10 cellular contexts compared by ENCODE assay signal in genomic region chr10:43816351-43817321, GRCh38.
DNase-seq lines count a peak whose midpoint lies in the region; ATAC-seq and TF ChIP-seq lines count a peak whose summit lies in the region.
"Had no signal": no experiment of that assay in that cellular context is flagged by ENCODE, and none has a peak within 500 bp of the region (broad histone marks: within the 10 kb centered on the region; RNA-seq: fewer than 3 reads in every experiment).

No MANE protein-coding gene starts in this region.

- peak overlapping the region; percentile 54 for H3K27ac Mint-ChIP-seq in activated naive CD4-positive, alpha-beta T cell treated with anti-CD3 and anti-CD28 coated beads, Interleukin-2, amount 10 ng/mL, durations not matched to agents 7 days and 5 days
- peak overlapping the region in 1 of 2 donors; percentile 63 for H3K27ac Mint-ChIP-seq in stimulated activated naive CD8-positive, alpha-beta T cell treated with anti-CD3 and anti-CD28 coated beads, Interleukin-15, amount 100 ng/mL, for 72 hours
- H3K27ac Mint-ChIP-seq in Caco-2 (ENCODE audit: unreplicated experiment): no peak overlapping the region

- TF ChIP-seq CTCF in GM13976 (IDR thresholded peaks at IDR 0.05; ENCODE audit: borderline replicate concordance, control extremely low read depth, extremely low read depth, insufficient read depth, missing control alignments) (no peak), OCI-LY7 (conservative IDR thresholded peaks at IDR 0.05; ENCODE audit: low read length) (no peak), Caco-2 (IDR thresholded peaks at IDR 0.05; ENCODE audit: insufficient read depth in 1 of 2, low read depth in 1 of 2, low read length in 1 of 2, severe bottlenecking in 1 of 2, unreplicated experiment in 1 of 2) (no peak)

- peak overlapping the region; percentile 50 for H3K4me3 Mint-ChIP-seq in activated naive CD4-positive, alpha-beta T cell treated with anti-CD3 and anti-CD28 coated beads, Interleukin-2, amount 10 ng/mL, durations not matched to agents 7 days and 5 days
- H3K4me3 Mint-ChIP-seq in stimulated activated naive CD8-positive, alpha-beta T cell treated with anti-CD3 and anti-CD28 coated beads, Interleukin-15, amount 100 ng/mL, for 72 hours: peak overlapping the region; percentile 61
- no peak overlapping the region for H3K4me3 Mint-ChIP-seq in Caco-2 (ENCODE audit: unreplicated experiment)

- H4K20me1 ChIP-seq in OCI-LY7 (ENCODE audit: insufficient read depth, low read length): no peaks in the 10 kb centered on the region

- H3K4me3 ChIP-seq in OCI-LY7 (ENCODE audit: low read depth, low read length, poor library complexity, severe bottlenecking): no peak overlapping the region
- no peak overlapping the region for H3K4me3 ChIP-seq in Caco-2 (ENCODE audit: low read depth, low read length)
- H3K4me3 ChIP-seq: SJSA1, upper lobe of left lung had no signal

- no peaks in the 10 kb centered on the region for H3K9me3 Mint-ChIP-seq in activated naive CD4-positive, alpha-beta T cell treated with anti-CD3 and anti-CD28 coated beads, Interleukin-2, amount 10 ng/mL, durations not matched to agents 7 days and 5 days
- no peaks in the 10 kb centered on the region for H3K9me3 Mint-ChIP-seq in stimulated activated naive CD8-positive, alpha-beta T cell treated with anti-CD3 and anti-CD28 coated beads, Interleukin-15, amount 100 ng/mL, for 72 hours
- no peaks in the 10 kb centered on the region for H3K9me3 Mint-ChIP-seq in Caco-2 (ENCODE audit: unreplicated experiment)

- no peaks in the 10 kb centered on the region for H3K36me3 ChIP-seq in OCI-LY7 (ENCODE audit: insufficient read depth, low read length)
- no peaks in the 10 kb centered on the region for H3K36me3 ChIP-seq in Caco-2 (ENCODE audit: control insufficient read depth, insufficient read depth, low read length)
- H3K36me3 ChIP-seq: SJSA1, upper lobe of left lung had no signal

- H3K4me1 ChIP-seq in OCI-LY7 (ENCODE audit: insufficient read depth, low read length, poor library complexity, severe bottlenecking) (peaks cover 10% of the 10 kb centered on the region), Caco-2 (no peaks in the 10 kb centered on the region)

- H3K27me3 Mint-ChIP-seq in activated naive CD4-positive, alpha-beta T cell treated with anti-CD3 and anti-CD28 coated beads, Interleukin-2, amount 10 ng/mL, durations not matched to agents 7 days and 5 days: peaks cover 10% of the 10 kb centered on the region
- H3K27me3 Mint-ChIP-seq in stimulated activated naive CD8-positive, alpha-beta T cell treated with anti-CD3 and anti-CD28 coated beads, Interleukin-15, amount 100 ng/mL, for 72 hours: no peaks in the 10 kb centered on the region
- peaks cover 15% of the 10 kb centered on the region for H3K27me3 Mint-ChIP-seq in Caco-2 (ENCODE audit: insufficient read depth, unreplicated experiment)

- H3K79me2 ChIP-seq in OCI-LY7 (ENCODE audit: insufficient read depth, low read depth, low read length): no peaks in the 10 kb centered on the region

- peak overlapping the region; percentile 46 for H3K4me2 ChIP-seq in OCI-LY7 (ENCODE audit: low read length)

- in situ Hi-C loops in GM13976 (cut with MboI; ENCODE audit: low sequenced_read_pairs, unreplicated experiment): no loop called here

- BruUV-seq in OCI-LY7 (replicated peaks; lab: Mats Ljungman, UMichigan) (no TSS peak), Caco-2 (replicated peaks; lab: Mats Ljungman, UMichigan) (no TSS peak)

- POLR2A ChIA-PET in OCI-LY7 (lab: Charles Lee): interaction anchor here (0.9 kb wide), 1 partner anchor 11 kb away, joined by 3 read pairs; no protein-coding TSS in a partner anchor
- POLR2A ChIA-PET in Caco-2 (lab: Charles Lee): no interaction called here

- no peaks in the 10 kb centered on the region for H3K36me3 Mint-ChIP-seq in activated naive CD4-positive, alpha-beta T cell treated with anti-CD3 and anti-CD28 coated beads, Interleukin-2, amount 10 ng/mL, durations not matched to agents 7 days and 5 days
- no peaks in the 10 kb centered on the region for H3K36me3 Mint-ChIP-seq in Caco-2 (ENCODE audit: insufficient read depth, unreplicated experiment)

- H3K27me3 ChIP-seq in Caco-2 (replicated peaks; ENCODE audit: control insufficient read depth, insufficient read depth, low read length): no peaks in the 10 kb centered on the region
- H3K27me3 ChIP-seq: SJSA1, upper lobe of left lung had no signal

- H3K27ac ChIP-seq in OCI-LY7 (ENCODE audit: low read depth, low read length, poor library complexity, severe bottlenecking): no peak overlapping the region
- H3K27ac ChIP-seq: SJSA1 had no signal

- CTCF ChIA-PET in OCI-LY7 (lab: Charles Lee; ENCODE audit: unreplicated experiment) (no interaction called here), Caco-2 (lab: Charles Lee) (interaction anchor here (0.6 kb wide), 1 partner anchor 127 kb away, joined by 4 read pairs; no protein-coding TSS in a partner anchor)
- CTCF ChIA-PET in activated naive CD4-positive, alpha-beta T cell treated with anti-CD3 and anti-CD28 coated beads, Interleukin-2, amount 10 ng/mL, durations not matched to agents 7 days and 5 days (lab: Charles Lee): interaction anchor here (0.6 to 0.7 kb wide), 2 partner anchors 134 to 213 kb away, joined by 3 to 4 read pairs; no protein-coding TSS in a partner anchor

- no peaks in the 10 kb centered on the region for H3K9me3 ChIP-seq in OCI-LY7 (ENCODE audit: low read length)
- no peaks in the 10 kb centered on the region for H3K9me3 ChIP-seq in Caco-2
- H3K9me3 ChIP-seq: SJSA1, upper lobe of left lung had no signal

- ATAC-seq in HG02571 (IDR thresholded peaks at IDR 0.05; ENCODE audit: unreplicated experiment): peak; percentile 94
- ATAC-seq in stimulated activated naive CD8-positive, alpha-beta T cell treated with anti-CD3 and anti-CD28 coated beads, Interleukin-15, amount 100 ng/mL, for 72 hours: peak; percentile 99

- intact Hi-C loops in OCI-LY7 (cut with micrococcal nuclease; ENCODE audit: unreplicated experiment) (no loop called here), Caco-2 (cut with micrococcal nuclease; ENCODE audit: unreplicated experiment) (no loop called here)

- DNase-seq in GM13976 (ENCODE audit: low spot score) (peak; percentile 66), OCI-LY7 (ENCODE audit: low spot score) (peak; percentile 51), mucosa of gallbladder (ENCODE audit: low spot score) (peak; percentile 47), Caco-2 (no peak), NCI-H2081 (lab: John Stamatoyannopoulos, UW) (no peak)
- peak; percentile 89 for DNase-seq in activated naive CD4-positive, alpha-beta T cell treated with anti-CD3 and anti-CD28 coated beads, Interleukin-2, amount 10 ng/mL, durations not matched to agents 7 days and 5 days
- peak; percentile 55 to 74 for DNase-seq in stimulated activated naive CD8-positive, alpha-beta T cell treated with anti-CD3 and anti-CD28 coated beads, Interleukin-15, amount 100 ng/mL, for 72 hours
- DNase-seq: upper lobe of left lung had no signal

- H3K4me1 Mint-ChIP-seq in activated naive CD4-positive, alpha-beta T cell treated with anti-CD3 and anti-CD28 coated beads, Interleukin-2, amount 10 ng/mL, durations not matched to agents 7 days and 5 days: peaks cover 51% of the 10 kb centered on the region
- peaks cover 46% of the 10 kb centered on the region for H3K4me1 Mint-ChIP-seq in stimulated activated naive CD8-positive, alpha-beta T cell treated with anti-CD3 and anti-CD28 coated beads, Interleukin-15, amount 100 ng/mL, for 72 hours
- H3K4me1 Mint-ChIP-seq in Caco-2 (ENCODE audit: low read depth, unreplicated experiment): no peaks in the 10 kb centered on the region

- H2AFZ ChIP-seq in OCI-LY7 (ENCODE audit: low read length): peak overlapping the region; percentile 59; the same call in 1 of the 2 replicates

- no peaks in the 10 kb centered on the region for H3K9me2 ChIP-seq in OCI-LY7 (ENCODE audit: insufficient read depth, low read length)

Comparison
In these comparisons a context has a peak if more than half of its experiments do, and no peak if none do; other contexts are left out.
1. DNase-seq: peak in GM13976 (single experiment), OCI-LY7 (single experiment), activated naive CD4-positive, alpha-beta T cell treated with anti-CD3 and anti-CD28 coated beads, Interleukin-2, amount 10 ng/mL, durations not matched to agents 7 days and 5 days (single experiment), mucosa of gallbladder (single experiment) and stimulated activated naive CD8-positive, alpha-beta T cell treated with anti-CD3 and anti-CD28 coated beads, Interleukin-15, amount 100 ng/mL, for 72 hours (2 of 2); none in Caco-2 (0 of 2) and NCI-H2081 (0 of 2).